Comparison of ENCODE assay signal across 12 cellular contexts in genomic region chr1:184953600-184954219, GRCh38. TPM values are rescaled to one million over a fixed set of nuclear protein-coding genes. Genes with fewer than 3 reads are reported as not detected.
A peak's percentile ranks its signal among the peaks of the same experiment; 100 is the strongest.
DNase-seq lines count a peak whose midpoint lies in the region; ATAC-seq, FAIRE-seq and TF ChIP-seq lines count a peak whose summit lies in the region.
"Had no signal": no experiment of that assay in that cellular context is flagged by ENCODE, and none has a peak within 500 bp of the region (broad histone marks: within the 10 kb centered on the region; RNA-seq: fewer than 3 reads in every experiment).

No MANE protein-coding gene starts in this region.

- peak overlapping the region; percentile 23 for H2AFZ ChIP-seq in endothelial cell of umbilical vein (ENCODE audit: low read depth, low read length)

- no peaks in the 10 kb centered on the region for H3K9me3 Mint-ChIP-seq in T-helper 2 cell treated with Interferon-gamma antibody and Interleukin-4, amounts not matched to agents 5 μg/mL and 100 μg/mL, for 36 hours

- intact Hi-C loops in endothelial cell of umbilical vein (cut with micrococcal nuclease): no loop called here
- intact Hi-C loops in gastrocnemius medialis (cut with DNase I; ENCODE audit: low total_unique reads): no loop called here

- H3K27me3 ChIP-seq in endothelial cell of umbilical vein (ENCODE audit: control insufficient read depth in 2 of 2, insufficient read depth in 2 of 2, low read length in 2 of 2): no peaks in the 10 kb centered on the region
- H3K27me3 ChIP-seq in gastrocnemius medialis: no peaks in the 10 kb centered on the region

- no peaks in the 10 kb centered on the region for H3K36me3 ChIP-seq in endothelial cell of umbilical vein (ENCODE audit: control insufficient read depth in 2 of 2, extremely low read depth in 1 of 2, insufficient read depth in 2 of 2, low read length in 2 of 2)
- H3K36me3 ChIP-seq in gastrocnemius medialis: no peaks in the 10 kb centered on the region

- POLR2A ChIA-PET in endothelial cell of umbilical vein (lab: Charles Lee): no interaction called here

- no peak overlapping the region for H3K27ac Mint-ChIP-seq in T-helper 2 cell treated with Interferon-gamma antibody and Interleukin-4, amounts not matched to agents 5 μg/mL and 100 μg/mL, for 36 hours

- H4K20me1 ChIP-seq in endothelial cell of umbilical vein (replicated peaks; ENCODE audit: control insufficient read depth, extremely low read depth, insufficient read depth, low read length): no peaks in the 10 kb centered on the region

- H3K4me1 ChIP-seq in endothelial cell of umbilical vein (ENCODE audit: control insufficient read depth, extremely low read depth, insufficient read depth, low read length) (peaks cover 12% of the 10 kb centered on the region), gastrocnemius medialis (peaks cover 4 to 6% of the 10 kb centered on the region in 2 donors)

- peaks cover 2% of the 10 kb centered on the region for H3K36me3 Mint-ChIP-seq in T-helper 2 cell treated with Interferon-gamma antibody and Interleukin-4, amounts not matched to agents 5 μg/mL and 100 μg/mL, for 36 hours (ENCODE audit: low read depth)

- TF ChIP-seq POLR2A in endothelial cell of umbilical vein (IDR thresholded peaks at IDR 0.05; ENCODE audit: low read depth, low read length) (no peak), gastrocnemius medialis (IDR thresholded peaks at IDR 0.05) (no peak)

- TF ChIP-seq CTCF in endothelial cell of umbilical vein (IDR thresholded peaks at IDR 0.05; ENCODE audit: extremely low read depth in 1 of 2, insufficient read depth in 1 of 2, low read depth in 1 of 2, low read length in 2 of 2) (no peak), gastrocnemius medialis (IDR thresholded peaks at IDR 0.05 in 4 of 5, conservative IDR thresholded peaks at IDR 0.05 in 1 of 5) (no peak)

- H3K9ac ChIP-seq in endothelial cell of umbilical vein (replicated peaks; ENCODE audit: extremely low read depth, insufficient read depth, low read length): peak overlapping the region; percentile 35

- peak overlapping the region; percentile 58 for H3K4me2 ChIP-seq in endothelial cell of umbilical vein (ENCODE audit: insufficient read depth, low read length)

- H3K27me3 Mint-ChIP-seq in T-helper 2 cell treated with Interferon-gamma antibody and Interleukin-4, amounts not matched to agents 5 μg/mL and 100 μg/mL, for 36 hours (ENCODE audit: low read depth): no peaks in the 10 kb centered on the region

- FAIRE-seq in endothelial cell of umbilical vein (lab: Jason Lieb, UNC): no peak

- CTCF ChIA-PET in endothelial cell of umbilical vein (lab: Charles Lee): interaction anchor here (0.6 kb wide), 1 partner anchor 11 kb away, joined by 4 read pairs; no protein-coding TSS in a partner anchor

- dilution Hi-C loops in endothelial cell of umbilical vein (cut with MboI; ENCODE audit: extremely low pct_ligation_motif_present, low sequenced_read_pairs): no loop called here

- H3K79me2 ChIP-seq in endothelial cell of umbilical vein (ENCODE audit: control insufficient read depth, insufficient read depth, low read length): no peaks in the 10 kb centered on the region

- H3K9me1 ChIP-seq in endothelial cell of umbilical vein (replicated peaks; ENCODE audit: control insufficient read depth, extremely low read depth, insufficient read depth, low read length): no peaks in the 10 kb centered on the region

- H3K4me3 Mint-ChIP-seq in T-helper 2 cell treated with Interferon-gamma antibody and Interleukin-4, amounts not matched to agents 5 μg/mL and 100 μg/mL, for 36 hours: peak overlapping the region; percentile 19

- ATAC-seq in gastrocnemius medialis: no peak
- ATAC-seq: Panc1 had no signal

- H3K9me3 ChIP-seq in endothelial cell of umbilical vein (replicated peaks; ENCODE audit: control insufficient read depth, insufficient read depth, low read length): no peaks in the 10 kb centered on the region
- no peaks in the 10 kb centered on the region for H3K9me3 ChIP-seq in gastrocnemius medialis

- no peak overlapping the region for H3K4me3 ChIP-seq in endothelial cell of umbilical vein (replicated peaks in 1 of 3; ENCODE audit: insufficient read depth in 1 of 3, low read depth in 1 of 3, low read length in 3 of 3)
- H3K4me3 ChIP-seq in gastrocnemius medialis: no peak overlapping the region

- DNase-seq in T-helper 2 cell treated with Interferon-gamma antibody and Interleukin-4, amounts not matched to agents 5 μg/mL and 100 μg/mL, for 36 hours (ENCODE audit: low spot score): no peak
- DNase-seq in T-helper 2 cell: no peak
- DNase-seq in RPMI7951 (ENCODE audit: low read depth): peak; percentile 26
- DNase-seq in endothelial cell of umbilical vein (ENCODE audit: low read depth, low spot score): peak; percentile 21
- DNase-seq in gastrocnemius medialis: no peak
- no peak for DNase-seq in NCI-H1417 (lab: John Stamatoyannopoulos, UW)
- no peak for DNase-seq in dedifferentiated amniotic fluid mesenchymal stem cell (ENCODE audit: extremely low spot score)
- no peak for DNase-seq in NCI-H1694 treated with DMSO at 0.1 percent for 48 hours (lab: John Stamatoyannopoulos, UW)
- DNase-seq: NCI-H146, substantia nigra had no signal

- BruUV-seq in endothelial cell of umbilical vein (replicated peaks; lab: Mats Ljungman, UMichigan): no TSS peak

- H3K27ac ChIP-seq in endothelial cell of umbilical vein (ENCODE audit: insufficient read depth, low read depth, low read length): no peak overlapping the region
- peak overlapping the region in 3 of 4 donors; percentile 3 to 46 (median 16) for H3K27ac ChIP-seq in gastrocnemius medialis
- H3K27ac ChIP-seq: 22Rv1 had no signal

- in situ Hi-C loops in gastrocnemius medialis (cut with MboI; ENCODE audit: low sequenced_read_pairs in 4 of 4): no loop called here

- H3K4me1 Mint-ChIP-seq in T-helper 2 cell treated with Interferon-gamma antibody and Interleukin-4, amounts not matched to agents 5 μg/mL and 100 μg/mL, for 36 hours (ENCODE audit: low read depth): peaks cover 13% of the 10 kb centered on the region

TF ChIP-seq in endothelial cell of umbilical vein, 7 proteins besides CTCF, POLR2A, EP300 and RAD21:
- TF ChIP-seq JUN (IDR thresholded peaks at IDR 0.05; ENCODE audit: borderline replicate concordance, insufficient read depth, insufficient read length, low read depth): peak; percentile 27
- no peak for TF ChIP-seq MAX (IDR thresholded peaks at IDR 0.05; ENCODE audit: insufficient read depth, insufficient read length)
- peak; percentile 12 for TF ChIP-seq GATA2 (IDR thresholded peaks at IDR 0.05; ENCODE audit: insufficient read depth, insufficient read length, low read depth, low read length)
- peak; percentile 46 for TF ChIP-seq FOS (IDR thresholded peaks at IDR 0.05; ENCODE audit: borderline replicate concordance, insufficient read depth, low read length)
- TF ChIP-seq EZH2 (IDR thresholded peaks at IDR 0.05; ENCODE audit: borderline replicate concordance, low read depth, low read length, severe bottlenecking): no peak

RNA-seq across cellular contexts. Expression of gene NIBAN1, which starts 20.6 kb away (rescaled TPM):
- total RNA-seq in RPMI7951 (2014; rRNA removed; shearing (Covaris generic)): 9.7 and 9.9 TPM in 2 replicates
- total RNA-seq in endothelial cell of umbilical vein (1.5 and 2.8 TPM in 2 replicates), gastrocnemius medialis (100 to 1,000 TPM in 1 of 4 donors, 10 to 100 TPM in 3; 11.7 to 125 (median 19.7) TPM)
- polyA plus RNA-seq in endothelial cell of umbilical vein: 0.11 and 0.23 TPM in 2 replicates
- 0.27 and 0.30 TPM in 2 replicates for polyA plus RNA-seq in endothelial cell of umbilical vein (2011; cell fraction: cytosol; rRNA removed)
- 0.24 and 0.25 TPM in 2 replicates for polyA plus RNA-seq in endothelial cell of umbilical vein (2011; cell fraction: nucleus; rRNA removed)
- 0.04 and 0.28 TPM in 2 replicates for polyA plus RNA-seq in endothelial cell of umbilical vein (2012)
- polyA minus RNA-seq in endothelial cell of umbilical vein: 0.24 and 0.32 TPM in 2 replicates
- polyA minus RNA-seq in endothelial cell of umbilical vein (2011; cell fraction: cytosol; rRNA and poly(A)+ RNA removed): 2.3 TPM
- 0.24 and 0.38 TPM in 2 replicates for polyA minus RNA-seq in endothelial cell of umbilical vein (2011; cell fraction: nucleus; rRNA and poly(A)+ RNA removed)

Comparison
In these comparisons a context has a peak if more than half of its experiments do, and no peak if none do; other contexts are left out.
1. DNase-seq: peak in RPMI7951 (single experiment) and endothelial cell of umbilical vein (single experiment); none in T-helper 2 cell treated with Interferon-gamma antibody and Interleukin-4, amounts not matched to agents 5 μg/mL and 100 μg/mL, for 36 hours (single experiment), T-helper 2 cell (0 of 5), gastrocnemius medialis (0 of 2), NCI-H1417 (0 of 3), dedifferentiated amniotic fluid mesenchymal stem cell (single experiment) and NCI-H1694 treated with DMSO at 0.1 percent for 48 hours (single experiment).